In the genomic region with DNA sequence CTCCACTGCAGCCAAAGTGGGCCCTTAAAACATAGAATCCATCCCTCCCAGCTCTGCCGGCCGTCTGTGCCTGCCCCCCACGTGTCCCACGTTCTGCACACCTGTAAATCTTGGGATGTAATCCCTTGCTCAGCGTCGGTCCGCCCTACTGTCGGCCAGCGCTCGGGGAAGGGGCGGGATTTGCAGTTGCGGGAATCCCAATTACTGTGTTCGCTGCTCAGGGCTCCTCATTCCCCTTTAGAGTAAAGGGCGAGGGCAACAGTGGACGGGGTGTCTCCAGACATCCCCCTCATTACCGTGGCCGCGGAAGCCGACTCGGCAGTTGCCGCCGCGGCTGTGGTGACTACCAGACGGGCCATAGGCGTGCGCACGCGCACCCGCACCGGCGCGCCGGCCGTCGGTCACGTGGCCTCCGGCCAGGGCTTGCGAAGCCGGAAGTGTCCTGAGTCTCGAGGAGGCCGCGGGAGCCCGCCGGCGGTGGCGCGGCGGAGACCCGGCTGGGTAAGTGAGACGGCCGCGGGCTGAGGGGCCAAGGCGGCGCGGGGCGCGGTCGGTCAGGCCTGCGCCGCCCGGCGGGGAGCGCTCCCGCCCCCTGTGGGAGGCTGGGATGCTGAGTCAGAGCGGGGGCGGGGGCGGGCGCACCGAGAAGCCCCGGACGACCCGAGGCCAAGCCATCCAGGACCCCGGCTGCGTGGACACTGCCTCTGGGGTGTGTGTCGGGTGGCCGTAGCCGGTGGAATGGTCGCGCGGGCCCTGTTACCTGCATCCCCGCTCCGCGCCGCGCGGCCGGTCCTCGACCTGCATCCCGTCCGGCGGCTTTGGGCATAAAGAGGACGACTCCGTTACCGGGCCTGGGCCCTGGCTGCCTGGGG, we compare ENCODE assay signal across 8 cellular contexts. TPM values are rescaled to one million over a fixed set of nuclear protein-coding genes. Genes with fewer than 3 reads are reported as not detected.
DNase-seq lines count a peak whose midpoint lies in the region; TF ChIP-seq lines count a peak whose summit lies in the region.

A gene (plus strand): TSS at position 434 of the 872 bp plus-strand sequence. CDS start 3,751 bp downstream, outside the sequence.

- peaks cover 57% of the 10 kb centered on the region for H3K79me2 ChIP-seq in OCI-LY3 (ENCODE audit: low read length)

- no peaks in the 10 kb centered on the region for H3K9me3 ChIP-seq in OCI-LY3 (ENCODE audit: insufficient read depth, low read length)
- no peaks in the 10 kb centered on the region for H3K9me3 ChIP-seq in esophagus (ENCODE audit: control insufficient read depth in 2 of 2, insufficient read depth in 1 of 2, low read depth in 1 of 2, low read length in 1 of 2)
- no peaks in the 10 kb centered on the region for H3K9me3 ChIP-seq in muscle layer of colon (ENCODE audit: low read length)

- H3K9ac ChIP-seq in OCI-LY3 (ENCODE audit: low read length) (peak within 1 kb of the TSS; percentile 75), muscle layer of colon (ENCODE audit: low read length) (peak within 1 kb of the TSS; percentile 98)

- BruUV-seq in Calu3 (replicated peaks; lab: Mats Ljungman, UMichigan), result TSS peak; percentile 53

- TF ChIP-seq CTCF in Calu3 (IDR thresholded peaks at IDR 0.05; ENCODE audit: unreplicated experiment) (no peak), GM20000 (IDR thresholded peaks at IDR 0.05; ENCODE audit: extremely low read depth, missing control alignments) (peak; percentile 4), OCI-LY3 (IDR thresholded peaks at IDR 0.05; ENCODE audit: low read depth, low read length) (no peak)

- H3K27me3 ChIP-seq in OCI-LY3 (ENCODE audit: low read depth, low read length) (no peaks in the 10 kb centered on the region), esophagus (ENCODE audit: control insufficient read depth in 1 of 2, insufficient read depth in 2 of 2, low read length in 2 of 2) (no peaks in the 10 kb centered on the region), muscle layer of colon (ENCODE audit: control insufficient read depth in 1 of 2, insufficient read depth in 2 of 2, low read length in 2 of 2) (no peaks in the 10 kb centered on the region)

- peak within 1 kb of the TSS; percentile 88 for H3K4me3 ChIP-seq in OCI-LY3 (ENCODE audit: low read length)
- peak within 1 kb of the TSS; percentile 96 for H3K4me3 ChIP-seq in esophagus (ENCODE audit: low read depth in 1 of 2, low read length in 2 of 2)
- peak within 1 kb of the TSS; percentile 70 to 97 for H3K4me3 ChIP-seq in muscle layer of colon (ENCODE audit: low read depth in 1 of 2, low read length in 2 of 2)

- H3K4me1 Mint-ChIP-seq in Calu3 (ENCODE audit: low read depth, unreplicated experiment), result peaks cover 39% of the 10 kb centered on the region

- H3K27me3 Mint-ChIP-seq in Calu3 (ENCODE audit: unreplicated experiment), result no peaks in the 10 kb centered on the region

- peaks cover 14% of the 10 kb centered on the region for H3K36me3 ChIP-seq in OCI-LY3 (replicated peaks; ENCODE audit: low read depth, low read length)
- peaks cover 0 to 2% of the 10 kb centered on the region in 2 donors for H3K36me3 ChIP-seq in esophagus (ENCODE audit: control insufficient read depth in 2 of 2, insufficient read depth in 2 of 2, low read length in 1 of 2)
- H3K36me3 ChIP-seq in muscle layer of colon (ENCODE audit: insufficient read depth, low read length), result peaks cover 13% of the 10 kb centered on the region

- intact Hi-C loops in Calu3 (cut with micrococcal nuclease; ENCODE audit: unreplicated experiment), result no loop called here

- H2AFZ ChIP-seq in OCI-LY3 (ENCODE audit: low read depth, low read length), result peak within 1 kb of the TSS; percentile 83

- 0 to 1% methylated on average over 69 to 94 of the region's 94 CpGs for WGBS in esophagus, 2 donors

- H3K27ac ChIP-seq in OCI-LY3 (ENCODE audit: low read length) (peak within 1 kb of the TSS; percentile 58), esophagus (ENCODE audit: low read depth in 2 of 2, low read length in 1 of 2) (peak within 1 kb of the TSS; percentile 98 to 99), muscle layer of colon (ENCODE audit: low read depth, low read length) (peak within 1 kb of the TSS; percentile 92)

- DNase-seq in Calu3, result peak; percentile 96
- peak; percentile 95 for DNase-seq in GM20000 (ENCODE audit: low spot score)
- peak; percentile 64 for DNase-seq in HS-5 (ENCODE audit: low read depth)
- DNase-seq in activated T-cell treated with anti-CD3 and anti-CD28 coated beads, Interleukin-2, amount 50 U/mL, for 1 hour, result peak; percentile 67
- peak; percentile 30 to 64 for DNase-seq in stimulated activated CD8-positive, alpha-beta memory T cell treated with anti-CD3 and anti-CD28 coated beads, Interleukin-7, amount 100 ng/mL, for 4 hours (ENCODE audit: low read depth in 2 of 2)

- CTCF ChIA-PET in Calu3 (lab: Charles Lee), result no interaction called here

- peak within 1 kb of the TSS; percentile 93 for H3K4me3 Mint-ChIP-seq in Calu3 (ENCODE audit: low read depth, unreplicated experiment)

- H4K20me1 ChIP-seq in OCI-LY3 (ENCODE audit: insufficient read depth, low read length), result peaks cover 4% of the 10 kb centered on the region

- peak within 1 kb of the TSS; percentile 95 for H3K4me2 ChIP-seq in OCI-LY3 (ENCODE audit: low read length)

- H3K4me1 ChIP-seq in OCI-LY3 (ENCODE audit: low read length), result peaks cover 20% of the 10 kb centered on the region
- no peaks in the 10 kb centered on the region for H3K4me1 ChIP-seq in esophagus (ENCODE audit: control insufficient read depth in 2 of 2, insufficient read depth in 2 of 2, low read length in 1 of 2)
- peaks cover 11% of the 10 kb centered on the region for H3K4me1 ChIP-seq in muscle layer of colon (ENCODE audit: insufficient read depth, low read length)

- H3K27ac Mint-ChIP-seq in Calu3 (ENCODE audit: unreplicated experiment), result peak within 1 kb of the TSS; percentile 99

- peaks cover 75% of the 10 kb centered on the region for H3K36me3 Mint-ChIP-seq in Calu3 (ENCODE audit: insufficient read depth, unreplicated experiment)

- H3K9me3 Mint-ChIP-seq in Calu3 (ENCODE audit: low read depth, unreplicated experiment), result no peaks in the 10 kb centered on the region

RNA-seq across cellular contexts. Expression of the gene that starts here (rescaled TPM):
- 40.4 and 42.9 TPM in 2 replicates for total RNA-seq in Calu3 (2022)
- 10 to 100 TPM; 10.1 to 11.7 TPM for polyA plus RNA-seq in esophagus

Comparison
In these comparisons a context has a peak if more than half of its experiments do, and no peak if none do; other contexts are left out.
1. Peak in every context shown above with its lines: DNase-seq, H3K4me3 ChIP-seq and H3K27ac ChIP-seq.